In the genomic region with DNA sequence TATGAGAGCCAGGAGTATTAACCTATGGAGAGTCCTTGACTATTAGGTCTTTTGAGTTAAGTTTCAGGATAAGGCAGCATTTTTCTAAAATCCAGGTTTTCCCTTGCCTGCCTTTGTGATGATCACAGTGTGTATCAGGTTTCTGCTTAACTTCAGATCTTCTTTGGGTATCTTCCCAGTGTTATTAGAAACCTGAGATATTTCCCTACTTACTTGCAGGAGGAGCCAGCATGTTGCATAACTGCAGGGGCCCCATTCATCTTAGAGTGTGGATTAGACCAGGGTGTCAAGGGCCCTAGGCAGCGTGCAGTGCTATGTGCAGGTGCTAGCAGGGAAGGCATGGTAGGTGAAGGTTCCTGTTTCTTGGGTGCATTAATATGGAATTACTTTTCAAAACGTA, we compare ENCODE assay signal across 11 cellular contexts.
DNase-seq lines count a peak whose midpoint lies in the region; TF ChIP-seq lines count a peak whose summit lies in the region.
"Had no signal": no experiment of that assay in that cellular context is flagged by ENCODE, and none has a peak within 500 bp of the region (broad histone marks: within the 10 kb centered on the region; RNA-seq: fewer than 3 reads in every experiment).

No MANE protein-coding gene starts in this region.

- TF ChIP-seq CTCF in AG09309 (IDR thresholded peaks at IDR 0.05; ENCODE audit: control insufficient read depth, insufficient read depth, low read depth, low read length, missing control alignments) (no peak), choroid plexus epithelial cell (conservative IDR thresholded peaks at IDR 0.05; ENCODE audit: low read depth, low read length) (no peak), nephron (IDR thresholded peaks at IDR 0.05; ENCODE audit: unreplicated experiment in 3 of 3) (no peak)

- H3K9me3 Mint-ChIP-seq in nephron, result peaks cover 3% of the 10 kb centered on the region
- H3K9me3 Mint-ChIP-seq: activated T-helper 17 cell treated with anti-CD3 and anti-CD28 coated beads, Interleukin-2, amount 50 U/mL, for 72 hours had no signal

- H3K4me3 ChIP-seq in AG09309 (ENCODE audit: control insufficient read depth, low read depth, low read length) (no peak overlapping the region), choroid plexus epithelial cell (ENCODE audit: low read depth, low read length) (no peak overlapping the region)

- peaks cover 65% of the 10 kb centered on the region for H3K4me1 Mint-ChIP-seq in nephron

- no peaks in the 10 kb centered on the region for H3K27me3 Mint-ChIP-seq in nephron (ENCODE audit: low read depth)

- no peak for TF ChIP-seq RAD21 in Ishikawa (IDR thresholded peaks at IDR 0.05; ENCODE audit: low read depth)

- DNase-seq in AG09309 (ENCODE audit: low read depth) (peak; percentile 13), choroid plexus epithelial cell (ENCODE audit: low read depth) (peak; percentile 72), NCI-H2081 treated with DMSO at 0.1 percent for 48 hours (lab: John Stamatoyannopoulos, UW) (no peak), mucosa of gallbladder (ENCODE audit: low spot score) (no peak), COLO668 (lab: John Stamatoyannopoulos, UW; ENCODE audit: unreplicated experiment) (no peak)
- no peak for DNase-seq in stimulated activated CD4-positive, alpha-beta T cell treated with anti-CD3 and anti-CD28 coated beads, Interleukin-4, amount 100 ng/mL, for 1 hour
- DNase-seq: activated CD4-positive, CD25-positive, alpha-beta regulatory T cell treated with anti-CD3 and anti-CD28 coated beads, Interleukin-2, amount 50 U/mL, for 72 hours; NCI-H446 had no signal

- H3K36me3 Mint-ChIP-seq in nephron (ENCODE audit: low read depth), result peaks cover 25% of the 10 kb centered on the region

- TF ChIP-seq EP300 in Ishikawa (IDR thresholded peaks at IDR 0.05; ENCODE audit: borderline replicate concordance), result peak; percentile 56

- peak overlapping the region; percentile 80 to 98 (median 90) for H3K27ac Mint-ChIP-seq in nephron
- H3K27ac Mint-ChIP-seq: activated T-helper 17 cell treated with anti-CD3 and anti-CD28 coated beads, Interleukin-2, amount 50 U/mL, for 72 hours had no signal

- peak overlapping the region; percentile 10 to 61 (median 39) for H3K4me3 Mint-ChIP-seq in nephron
- H3K4me3 Mint-ChIP-seq: activated T-helper 17 cell treated with anti-CD3 and anti-CD28 coated beads, Interleukin-2, amount 50 U/mL, for 72 hours had no signal

TF ChIP-seq in Ishikawa, 13 proteins besides CTCF, POLR2A, EP300 and RAD21:
- TF ChIP-seq CEBPB (IDR thresholded peaks at IDR 0.05), result peak; percentile 97
- TF ChIP-seq, protein P1, sequence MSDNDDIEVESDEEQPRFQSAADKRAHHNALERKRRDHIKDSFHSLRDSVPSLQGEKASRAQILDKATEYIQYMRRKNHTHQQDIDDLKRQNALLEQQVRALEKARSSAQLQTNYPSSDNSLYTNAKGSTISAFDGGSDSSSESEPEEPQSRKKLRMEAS (IDR thresholded peaks at IDR 0.05), result peak; percentile 77
- peak; percentile 42; the same call in 1 of the 2 replicates for TF ChIP-seq NFIC (IDR thresholded peaks at IDR 0.05)
- TF ChIP-seq, protein P2, sequence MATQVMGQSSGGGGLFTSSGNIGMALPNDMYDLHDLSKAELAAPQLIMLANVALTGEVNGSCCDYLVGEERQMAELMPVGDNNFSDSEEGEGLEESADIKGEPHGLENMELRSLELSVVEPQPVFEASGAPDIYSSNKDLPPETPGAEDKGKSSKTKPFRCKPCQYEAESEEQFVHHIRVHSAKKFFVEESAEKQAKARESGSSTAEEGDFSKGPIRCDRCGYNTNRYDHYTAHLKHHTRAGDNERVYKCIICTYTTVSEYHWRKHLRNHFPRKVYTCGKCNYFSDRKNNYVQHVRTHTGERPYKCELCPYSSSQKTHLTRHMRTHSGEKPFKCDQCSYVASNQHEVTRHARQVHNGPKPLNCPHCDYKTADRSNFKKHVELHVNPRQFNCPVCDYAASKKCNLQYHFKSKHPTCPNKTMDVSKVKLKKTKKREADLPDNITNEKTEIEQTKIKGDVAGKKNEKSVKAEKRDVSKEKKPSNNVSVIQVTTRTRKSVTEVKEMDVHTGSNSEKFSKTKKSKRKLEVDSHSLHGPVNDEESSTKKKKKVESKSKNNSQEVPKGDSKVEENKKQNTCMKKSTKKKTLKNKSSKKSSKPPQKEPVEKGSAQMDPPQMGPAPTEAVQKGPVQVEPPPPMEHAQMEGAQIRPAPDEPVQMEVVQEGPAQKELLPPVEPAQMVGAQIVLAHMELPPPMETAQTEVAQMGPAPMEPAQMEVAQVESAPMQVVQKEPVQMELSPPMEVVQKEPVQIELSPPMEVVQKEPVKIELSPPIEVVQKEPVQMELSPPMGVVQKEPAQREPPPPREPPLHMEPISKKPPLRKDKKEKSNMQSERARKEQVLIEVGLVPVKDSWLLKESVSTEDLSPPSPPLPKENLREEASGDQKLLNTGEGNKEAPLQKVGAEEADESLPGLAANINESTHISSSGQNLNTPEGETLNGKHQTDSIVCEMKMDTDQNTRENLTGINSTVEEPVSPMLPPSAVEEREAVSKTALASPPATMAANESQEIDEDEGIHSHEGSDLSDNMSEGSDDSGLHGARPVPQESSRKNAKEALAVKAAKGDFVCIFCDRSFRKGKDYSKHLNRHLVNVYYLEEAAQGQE (IDR thresholded peaks at IDR 0.05; ENCODE audit: low read depth), result no peak
- peak; percentile 38; the same call in 1 of the 2 replicates for TF ChIP-seq TEAD4 (IDR thresholded peaks at IDR 0.05)

Comparison
In these comparisons a context has a peak if more than half of its experiments do, and no peak if none do; other contexts are left out.
1. DNase-seq: peak in AG09309 (single experiment) and choroid plexus epithelial cell (single experiment); none in NCI-H2081 treated with DMSO at 0.1 percent for 48 hours (single experiment), stimulated activated CD4-positive, alpha-beta T cell treated with anti-CD3 and anti-CD28 coated beads, Interleukin-4, amount 100 ng/mL, for 1 hour (single experiment), mucosa of gallbladder (single experiment) and COLO668 (single experiment).